Comparison of ENCODE assay signal across 24 cellular contexts in the genomic region with DNA sequence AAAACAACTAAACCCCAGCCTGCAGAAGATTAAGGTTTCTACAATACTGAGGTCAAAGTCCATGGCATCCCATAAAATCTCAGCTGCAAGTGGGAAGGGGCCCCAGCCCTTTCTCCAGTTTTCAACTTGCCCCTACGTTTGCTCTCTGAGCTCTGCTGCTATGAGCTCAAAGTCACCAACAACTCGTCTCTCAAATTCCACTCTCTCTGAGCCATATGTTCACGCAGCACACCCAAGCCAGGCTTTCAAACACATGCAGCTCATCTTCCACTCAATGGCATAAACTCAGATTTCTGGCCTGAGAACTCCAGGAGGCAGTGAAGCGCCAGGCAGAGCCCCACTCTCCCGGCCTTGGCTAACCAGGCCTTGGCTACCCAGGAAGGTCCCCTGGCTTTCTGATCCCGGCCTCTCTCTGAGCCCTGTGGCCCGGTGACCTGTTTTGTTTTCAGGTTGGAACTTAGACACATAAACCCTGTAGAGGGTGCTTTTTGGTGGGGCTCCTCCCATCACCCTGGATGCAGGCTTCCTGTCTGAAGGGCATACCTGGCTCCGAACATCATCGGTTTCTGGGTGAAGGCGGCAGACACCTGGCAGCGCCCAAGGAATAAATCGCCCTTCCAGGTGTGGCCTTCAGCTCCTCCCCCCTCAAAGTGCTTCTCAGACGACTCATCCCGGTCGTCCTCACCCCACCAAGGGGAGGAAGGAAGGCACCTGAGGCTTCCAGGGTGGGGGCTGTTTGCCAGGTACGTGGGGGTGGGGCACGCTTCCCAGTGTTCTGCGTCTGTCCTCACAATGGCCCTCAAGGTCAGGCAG. TPM values are rescaled to one million over a fixed set of nuclear protein-coding genes. Genes with fewer than 3 reads are reported as not detected.
DNase-seq lines count a peak whose midpoint lies in the region; ATAC-seq and TF ChIP-seq lines count a peak whose summit lies in the region.
"Had no signal": no experiment of that assay in that cellular context is flagged by ENCODE, and none has a peak within 500 bp of the region (broad histone marks: within the 10 kb centered on the region; RNA-seq: fewer than 3 reads in every experiment).

No MANE protein-coding gene starts in this region.

- H3K9ac ChIP-seq in HCT116 (ENCODE audit: low read length), result no peak overlapping the region

- H3K27ac Mint-ChIP-seq in nephron progenitor cell, result peak overlapping the region; percentile 86
- H3K27ac Mint-ChIP-seq: activated naive CD4-positive, alpha-beta T cell treated with anti-CD3 and anti-CD28 coated beads, Interleukin-2, amount 10 ng/mL, durations not matched to agents 7 days and 5 days; CD8-positive, alpha-beta T cell had no signal

- H3K4me3 ChIP-seq in HCT116 (replicated peaks in 1 of 2; ENCODE audit: low read depth in 1 of 2, low read length in 2 of 2), result peak overlapping the region in 1 of 2 experiments; percentile 10; a peak in 1 of 4 replicates
- H3K4me3 ChIP-seq in brain microvascular endothelial cell (ENCODE audit: low read depth, low read length), result no peak overlapping the region
- H3K4me3 ChIP-seq in heart left ventricle, result no peak overlapping the region
- H3K4me3 ChIP-seq in MG63, result no peak overlapping the region
- H3K4me3 ChIP-seq: left ventricle myocardium inferior, prostate gland, tibial artery had no signal

- TF ChIP-seq RAD21 in HCT116 (IDR thresholded peaks at IDR 0.05; ENCODE audit: low read depth), result no peak

- H3K4me3 Mint-ChIP-seq in nephron progenitor cell, result peak overlapping the region; percentile 28
- H3K4me3 Mint-ChIP-seq: activated naive CD4-positive, alpha-beta T cell treated with anti-CD3 and anti-CD28 coated beads, Interleukin-2, amount 10 ng/mL, durations not matched to agents 7 days and 5 days; CD8-positive, alpha-beta T cell had no signal

- H2AFZ ChIP-seq in HCT116 (ENCODE audit: low read depth, low read length, poor library complexity, severe bottlenecking), result no peak overlapping the region

- CTCF ChIA-PET in HCT116 (lab: Charles Lee), result no interaction called here

- H3K27me3 Mint-ChIP-seq in nephron progenitor cell (ENCODE audit: low read depth, poor library complexity), result peaks cover 17% of the 10 kb centered on the region

- no peaks in the 10 kb centered on the region; the same call in none of the 2 replicates for H3K79me2 ChIP-seq in HCT116 (ENCODE audit: insufficient read depth, low read length)

- peaks cover 47% of the 10 kb centered on the region for H3K4me1 Mint-ChIP-seq in nephron progenitor cell

- no TSS peak for BruUV-seq in HCT116 (replicated peaks; lab: Mats Ljungman, UMichigan)

- WGBS in heart left ventricle, 4 donors, result 86 to 91% (median 89%) methylated on average over 14 to 18 of the region's 18 CpGs

- no peaks in the 10 kb centered on the region for H3K36me3 ChIP-seq in HCT116 (ENCODE audit: control insufficient read depth in 1 of 2, insufficient read depth in 2 of 2, low read length in 2 of 2)
- H3K36me3 ChIP-seq in brain microvascular endothelial cell (replicated peaks), result no peaks in the 10 kb centered on the region
- H3K36me3 ChIP-seq in heart left ventricle, result no peaks in the 10 kb centered on the region
- no peaks in the 10 kb centered on the region for H3K36me3 ChIP-seq in MG63
- H3K36me3 ChIP-seq: left ventricle myocardium inferior, prostate gland, tibial artery had no signal

- H3K27ac ChIP-seq in HCT116 (ENCODE audit: low read depth, low read length), result no peak overlapping the region
- H3K27ac ChIP-seq in brain microvascular endothelial cell, result no peak overlapping the region
- no peak overlapping the region for H3K27ac ChIP-seq in heart left ventricle
- H3K27ac ChIP-seq: left ventricle myocardium inferior, prostate gland, tibial artery had no signal

- peak overlapping the region; percentile 51 for H3K4me2 ChIP-seq in HCT116 (ENCODE audit: low read length)

- no peak for TF ChIP-seq POLR2A in HCT116 (IDR thresholded peaks at IDR 0.05; ENCODE audit: borderline replicate concordance, extremely low read depth, insufficient read depth, insufficient read length)
- no peak for TF ChIP-seq POLR2A in heart left ventricle (IDR thresholded peaks at IDR 0.05)

- peaks cover 16% of the 10 kb centered on the region for H3K36me3 Mint-ChIP-seq in nephron progenitor cell (ENCODE audit: low read depth)
- H3K36me3 Mint-ChIP-seq: CD8-positive, alpha-beta T cell had no signal

- intact Hi-C loops in HCT116 (cut with micrococcal nuclease), result no loop called here
- intact Hi-C loops in heart left ventricle (cut with DNase I), result no loop called here

- peaks cover 14 to 32% of the 10 kb centered on the region in 2 experiments; a peak in 3 of 4 replicates for H3K4me1 ChIP-seq in HCT116 (ENCODE audit: control insufficient read depth in 1 of 2, insufficient read depth in 2 of 2, low read length in 2 of 2)
- peaks cover 0 to 3% (median 0%) of the 10 kb centered on the region in 12 donors for H3K4me1 ChIP-seq in heart left ventricle
- H3K4me1 ChIP-seq: prostate gland, tibial artery had no signal

- H3K9me3 ChIP-seq in HCT116 (ENCODE audit: control insufficient read depth in 1 of 2, insufficient read depth in 1 of 2, low read depth in 1 of 2, low read length in 2 of 2) (no peaks in the 10 kb centered on the region), heart left ventricle (no peaks in the 10 kb centered on the region), MG63 (no peaks in the 10 kb centered on the region)
- H3K9me3 ChIP-seq: left ventricle myocardium inferior, prostate gland, tibial artery had no signal

- RAD21 ChIA-PET in HCT116 (lab: Charles Lee; ENCODE audit: low non-redundant PET in 1 of 2, low total read pairs in 2 of 2, uncharacterized antibody in 2 of 2, unreplicated experiment in 2 of 2), result no interaction called here

- peaks cover 4% of the 10 kb centered on the region for H3K9me3 Mint-ChIP-seq in nephron progenitor cell

- H4K20me1 ChIP-seq in HCT116 (ENCODE audit: insufficient read depth), result no peaks in the 10 kb centered on the region

- in situ Hi-C loops in brain microvascular endothelial cell (cut with HindIII; ENCODE audit: low pct_ligation_motif_present, low sequenced_read_pairs), result no loop called here

- H3K27me3 ChIP-seq in HCT116 (ENCODE audit: insufficient read depth, low read length), result no peaks in the 10 kb centered on the region
- no peaks in the 10 kb centered on the region for H3K27me3 ChIP-seq in brain microvascular endothelial cell (replicated peaks)
- no peaks in the 10 kb centered on the region for H3K27me3 ChIP-seq in heart left ventricle
- no peaks in the 10 kb centered on the region for H3K27me3 ChIP-seq in MG63

- TF ChIP-seq CTCF in HCT116 (IDR thresholded peaks at IDR 0.05 in 2 of 3, conservative IDR thresholded peaks at IDR 0.05 in 1 of 3; ENCODE audit: borderline replicate concordance in 1 of 3, insufficient read depth in 1 of 3, low read depth in 2 of 3, low read length in 2 of 3) (no peak), brain microvascular endothelial cell (IDR thresholded peaks at IDR 0.05; ENCODE audit: low read depth, low read length, missing control alignments) (peak; percentile 11), nephron progenitor cell (IDR thresholded peaks at IDR 0.05) (no peak), heart left ventricle (IDR thresholded peaks at IDR 0.05) (no peak)

- no peaks in the 10 kb centered on the region for H3K9me2 ChIP-seq in HCT116 (ENCODE audit: insufficient read depth)

- no peak for DNase-seq in HCT116 (ENCODE audit: low read depth, low spot score)
- DNase-seq in NCI-H2171 treated with DMSO at 0.1 percent for 48 hours (lab: John Stamatoyannopoulos, UW), result peak; percentile 86
- DNase-seq in brain microvascular endothelial cell, result no peak
- no peak for DNase-seq in nephron progenitor cell
- no peak for DNase-seq in heart left ventricle
- no peak for DNase-seq in MG63
- DNase-seq: activated CD4-positive, alpha-beta T cell treated with anti-CD3 and anti-CD28 coated beads for 1 hour; activated naive CD4-positive, alpha-beta T cell treated with anti-CD3 and anti-CD28 coated beads, Interleukin-2, amount 10 ng/mL, durations not matched to agents 7 days and 5 days; activated T-cell treated with anti-CD3 and anti-CD28 coated beads, Interleukin-2, amount 50 U/mL, for 48 hours; anterior cingulate cortex; CD8-positive, alpha-beta T cell; DMS79; effector CD4-positive, alpha-beta T cell; left ventricle myocardium inferior; midbrain; NCI-H1436; NCI-H2227 treated with DMSO at 0.1 percent for 48 hours; stimulated activated CD4-positive, alpha-beta T cell treated with anti-CD3 and anti-CD28 coated beads, Interleukin-2, amount 100 ng/mL, for 24 hours; stimulated activated naive CD4-positive, alpha-beta T cell; T-helper 9 cell; tibial artery had no signal

- ATAC-seq in HCT116, result peak; percentile 73
- no peak for ATAC-seq in HG02610 (IDR thresholded peaks at IDR 0.05; ENCODE audit: unreplicated experiment)
- ATAC-seq in heart left ventricle, result no peak
- ATAC-seq: CD8-positive, alpha-beta T cell; SK-N-SH treated with all-trans-retinoic acid at 6 μM for 48 hours had no signal

- POLR2A ChIA-PET in HCT116 (lab: Charles Lee), result interaction anchor here (0.6 kb wide), 1 partner anchor 679 kb away, joined by 4 read pairs; a partner anchor contains a TSS

TF ChIP-seq in HCT116, 20 proteins besides CTCF, POLR2A, EP300 and RAD21 (continues in another document):
- TF ChIP-seq SRF (IDR thresholded peaks at IDR 0.05; ENCODE audit: low read depth), result no peak
- no peak for TF ChIP-seq SP1 (IDR thresholded peaks at IDR 0.05; ENCODE audit: low read depth)
- TF ChIP-seq, protein P1, sequence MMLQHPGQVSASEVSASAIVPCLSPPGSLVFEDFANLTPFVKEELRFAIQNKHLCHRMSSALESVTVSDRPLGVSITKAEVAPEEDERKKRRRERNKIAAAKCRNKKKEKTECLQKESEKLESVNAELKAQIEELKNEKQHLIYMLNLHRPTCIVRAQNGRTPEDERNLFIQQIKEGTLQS (IDR thresholded peaks at IDR 0.05), result no peak
- no peak for TF ChIP-seq ELF1 (IDR thresholded peaks at IDR 0.05; ENCODE audit: borderline replicate concordance, low read depth)
- no peak for TF ChIP-seq JUND (IDR thresholded peaks at IDR 0.05)

RNA-seq across cellular contexts. Expression of a gene that starts 12.4 kb away (rescaled TPM):
- total RNA-seq in HCT116 (2021; ENCODE audit: unreplicated experiment), result 11.5 TPM
- 6.8 and 7.7 TPM in 2 replicates for polyA plus RNA-seq in HCT116 (2012)
- total RNA-seq in heart left ventricle, result 10 to 100 TPM in 1 of 9 donors, 1 to 10 TPM in 8; 4.4 to 12.4 (median 5.2) TPM
- 1 to 10 TPM; 2.9 to 3.7 TPM for polyA plus RNA-seq in heart left ventricle
- 0.12 and 2.8 TPM in 2 replicates for total RNA-seq in MG63 (2014; rRNA removed; shearing (Covaris generic); ENCODE audit: low replicate concordance)
